ENCODE assay signal across 29 cellular contexts in the genomic region with DNA sequence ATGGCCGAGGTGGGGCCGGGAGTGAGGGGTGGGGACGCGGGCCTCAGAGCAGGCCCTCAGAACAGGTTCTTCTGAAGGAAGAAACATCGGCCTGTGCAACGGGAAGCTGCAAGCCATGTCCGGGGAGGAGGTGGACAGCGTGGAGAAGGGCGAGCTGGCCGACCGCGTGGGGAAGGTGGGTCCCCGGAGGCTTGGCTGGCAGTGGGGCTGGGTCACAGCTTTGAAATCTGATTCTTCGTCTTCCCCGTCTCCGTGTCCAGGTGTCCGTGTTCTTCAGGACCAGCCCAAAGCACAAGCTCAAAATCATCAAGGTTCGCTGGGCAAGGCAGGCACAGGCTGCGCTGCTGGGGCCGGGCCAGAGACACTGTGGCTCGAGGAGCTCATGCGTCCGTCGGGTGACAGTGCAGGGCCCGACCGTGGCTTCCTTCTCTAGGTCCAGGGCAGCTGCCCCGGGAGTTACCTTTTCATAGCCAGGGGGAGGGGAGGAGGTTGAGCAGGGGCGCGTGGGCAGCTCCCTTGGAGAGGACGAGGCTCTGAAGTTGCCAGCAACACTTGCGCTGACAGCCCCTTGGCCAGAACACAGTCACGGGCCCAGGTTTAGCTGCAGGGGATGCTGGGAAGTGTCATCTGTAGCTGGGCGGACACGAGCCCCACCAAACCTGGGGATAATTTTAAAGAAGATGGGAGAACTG. TPM values are rescaled to one million over a fixed set of nuclear protein-coding genes. Genes with fewer than 3 reads are reported as not detected.
DNase-seq lines count a peak whose midpoint lies in the region; ATAC-seq and TF ChIP-seq lines count a peak whose summit lies in the region.
"Had no signal": no experiment of that assay in that cellular context is flagged by ENCODE, and none has a peak within 500 bp of the region (broad histone marks: within the 10 kb centered on the region; RNA-seq: fewer than 3 reads in every experiment).

No MANE protein-coding gene starts in this region.

- no peaks in the 10 kb centered on the region for H3K36me3 ChIP-seq in GM23338 (ENCODE audit: insufficient read depth)
- H3K36me3 ChIP-seq: uterus had no signal

- peak; percentile 51 for ATAC-seq in GM23338
- ATAC-seq in GM19467 (IDR thresholded peaks at IDR 0.05; ENCODE audit: unreplicated experiment), result no peak
- ATAC-seq: activated CD8-positive, alpha-beta T cell treated with anti-CD3 and anti-CD28 coated beads for 36 hours; stimulated activated memory B cell treated with anti-CD40 and anti-IgM and Interleukin-4, amounts not matched to agents 10 μg/mL and 1 μg/mL and 100 μg/mL, for 72 hours had no signal

- DNase-seq in activated CD4-positive, CD25-positive, alpha-beta regulatory T cell treated with anti-CD3 and anti-CD28 coated beads, Interleukin-2, amount 50 U/mL, for 72 hours, result peak; percentile 19
- no peak for DNase-seq in activated CD4-positive, CD25-positive, alpha-beta regulatory T cell (lab: John Stamatoyannopoulos, UW)
- DNase-seq in GM23338 (ENCODE audit: low spot score), result no peak
- peak; percentile 82 for DNase-seq in left kidney (ENCODE audit: low read depth, low spot score)
- DNase-seq in posterior vena cava (ENCODE audit: low spot score), result peak; percentile 77
- no peak for DNase-seq in amniotic stem cell (lab: John Stamatoyannopoulos, UW)
- no peak for DNase-seq in cerebellar nuclear complex (lab: John Stamatoyannopoulos, UW)
- DNase-seq: activated CD8-positive, alpha-beta T cell treated with anti-CD3 and anti-CD28 coated beads for 36 hours; activated naive CD4-positive, alpha-beta T cell treated with anti-CD3 and anti-CD28 coated beads for 36 hours; activated T-cell treated with anti-CD3 and anti-CD28 coated beads, Interleukin-2, amount 50 U/mL, for 1 hour; AML-193; anterior cingulate cortex; CD4-positive, alpha-beta T cell; mesenchymal stem cell; MM.1S; NCI-H2029; NCI-H2227 treated with DMSO at 0.1 percent for 48 hours; NCI-H526 treated with DMSO at 0.1 percent for 48 hours; occipital lobe; PC-9; retina; SHP77 treated with DMSO at 0.1 percent for 48 hours; stimulated activated CD4-positive, alpha-beta T cell treated with anti-CD3 and anti-CD28 coated beads, Interleukin-4, amount 100 ng/mL, for 4 hours; SW 1271; T1000; uterus had no signal

- no peak overlapping the region; the same call in 1 of the 2 replicates for H3K27ac Mint-ChIP-seq in GM23338
- H3K27ac Mint-ChIP-seq: activated CD8-positive, alpha-beta T cell treated with anti-CD3 and anti-CD28 coated beads for 36 hours; activated naive CD4-positive, alpha-beta T cell treated with anti-CD3 and anti-CD28 coated beads for 36 hours; CD4-positive, alpha-beta T cell; stimulated activated memory B cell treated with anti-CD40 and anti-IgM and Interleukin-4, amounts not matched to agents 10 μg/mL and 1 μg/mL and 100 μg/mL, for 72 hours had no signal

- H3K27ac ChIP-seq in GM23338 (ENCODE audit: low read depth), result no peak overlapping the region
- H3K27ac ChIP-seq: KMS-11, PC-9, uterus had no signal

- H4K20me1 ChIP-seq in GM23338 (replicated peaks; ENCODE audit: insufficient read depth), result no peaks in the 10 kb centered on the region

- no peaks in the 10 kb centered on the region for H3K4me1 ChIP-seq in GM23338 (ENCODE audit: insufficient read depth)
- H3K4me1 ChIP-seq: uterus had no signal

- peaks cover 6% of the 10 kb centered on the region for H3K27me3 Mint-ChIP-seq in GM23338 (ENCODE audit: insufficient read depth, low read depth, poor library complexity)
- H3K27me3 Mint-ChIP-seq: activated CD8-positive, alpha-beta T cell treated with anti-CD3 and anti-CD28 coated beads for 36 hours had no signal

- intact Hi-C loops in posterior vena cava (cut with DNase I), result no loop called here

- 0 out of 3 replicates have a peak, but pooled peaks cover 4% of the 10 kb centered on the region for H3K4me1 Mint-ChIP-seq in GM23338
- H3K4me1 Mint-ChIP-seq: stimulated activated memory B cell treated with anti-CD40 and anti-IgM and Interleukin-4, amounts not matched to agents 10 μg/mL and 1 μg/mL and 100 μg/mL, for 72 hours had no signal

- H3K4me2 ChIP-seq in GM23338, result no peak overlapping the region
- H3K4me2 ChIP-seq: KMS-11, PC-9 had no signal

- H3F3A ChIP-seq in GM23338 (replicated peaks; ENCODE audit: low read depth), result no peaks in the 10 kb centered on the region

- H2AFZ ChIP-seq in GM23338, result no peak overlapping the region
- H2AFZ ChIP-seq: PC-9 had no signal

- no peak for TF ChIP-seq CTCF in GM23338 (conservative IDR thresholded peaks at IDR 0.05; ENCODE audit: low read depth in 2 of 2)

- H3K9me3 Mint-ChIP-seq in GM23338, result no peaks in the 10 kb centered on the region
- H3K9me3 Mint-ChIP-seq: activated CD8-positive, alpha-beta T cell treated with anti-CD3 and anti-CD28 coated beads for 36 hours; CD4-positive, alpha-beta T cell had no signal

- no peak overlapping the region for H3K4me3 Mint-ChIP-seq in GM23338
- H3K4me3 Mint-ChIP-seq: activated CD8-positive, alpha-beta T cell treated with anti-CD3 and anti-CD28 coated beads for 36 hours; activated naive CD4-positive, alpha-beta T cell treated with anti-CD3 and anti-CD28 coated beads for 36 hours; CD4-positive, alpha-beta T cell; stimulated activated memory B cell treated with anti-CD40 and anti-IgM and Interleukin-4, amounts not matched to agents 10 μg/mL and 1 μg/mL and 100 μg/mL, for 72 hours had no signal

- H3K9me2 ChIP-seq in GM23338 (ENCODE audit: insufficient read depth), result no peaks in the 10 kb centered on the region

- H3K36me3 Mint-ChIP-seq in GM23338 (ENCODE audit: low read depth), result no peaks in the 10 kb centered on the region

- H3K4me3 ChIP-seq in GM23338, result no peak overlapping the region
- H3K4me3 ChIP-seq: PC-9, uterus had no signal

- H3K27me3 ChIP-seq in GM23338 (ENCODE audit: insufficient read depth), result no peaks in the 10 kb centered on the region
- H3K27me3 ChIP-seq: uterus had no signal

- H3K79me2 ChIP-seq in GM23338 (replicated peaks; ENCODE audit: insufficient read depth), result no peaks in the 10 kb centered on the region

TF ChIP-seq in GM23338, 12 proteins besides CTCF, POLR2A, EP300 and RAD21:
- TF ChIP-seq EZH2phosphoT487 (IDR thresholded peaks at IDR 0.05; ENCODE audit: unreplicated experiment), result no peak
- TF ChIP-seq STAT1 (IDR thresholded peaks at IDR 0.05; ENCODE audit: unreplicated experiment), result no peak

RNA-seq across cellular contexts. Expression of gene MEAK7, which starts 51.3 kb away (rescaled TPM):
- total RNA-seq in GM23338 (2014; rRNA removed; shearing (Covaris generic)), result 16.9 and 17.2 TPM in 2 replicates
- 7.5 and 7.9 TPM in 2 replicates for polyA plus RNA-seq in GM23338 (2016; fragmentation: Nextera tagmentation; extraction: Ambion mirVana)
- total RNA-seq in posterior vena cava, result 10 to 100 TPM; 14.0 to 16.7 TPM

Comparison
In these comparisons a context has a peak if more than half of its experiments do, and no peak if none do; other contexts are left out.
1. DNase-seq: peak in activated CD4-positive, CD25-positive, alpha-beta regulatory T cell treated with anti-CD3 and anti-CD28 coated beads, Interleukin-2, amount 50 U/mL, for 72 hours (single experiment), left kidney (single experiment) and posterior vena cava (single experiment); none in activated CD4-positive, CD25-positive, alpha-beta regulatory T cell (0 of 4), GM23338 (single experiment), amniotic stem cell (single experiment) and cerebellar nuclear complex (0 of 2).